Comparison of ENCODE assay signal across 8 cellular contexts in the genomic region with DNA sequence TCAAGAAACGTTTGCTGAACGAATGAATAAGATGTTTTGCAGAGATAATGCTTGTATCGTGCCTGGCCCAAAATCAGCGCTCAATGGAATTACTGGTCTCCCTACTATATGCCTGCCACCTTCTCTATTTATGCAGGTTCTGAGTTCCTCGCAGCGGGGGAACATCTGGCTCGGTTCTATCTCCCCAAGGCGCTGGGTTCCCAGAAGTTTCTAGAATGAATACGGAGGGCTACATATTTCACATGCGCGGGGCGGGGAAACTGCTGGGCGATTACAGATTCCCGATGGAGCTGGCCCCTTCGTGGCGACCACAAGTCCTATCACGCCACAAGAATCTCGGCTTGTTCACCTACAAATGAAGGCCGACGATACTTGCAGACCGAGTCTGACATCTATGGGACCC. TPM values are rescaled to one million over a fixed set of nuclear protein-coding genes. Genes with fewer than 3 reads are reported as not detected.
DNase-seq lines count a peak whose midpoint lies in the region; ATAC-seq and TF ChIP-seq lines count a peak whose summit lies in the region.

No MANE protein-coding gene starts in this region.

- peak overlapping the region; percentile 71 for H4K12ac ChIP-seq in trophoblast cell (ENCODE audit: low read depth, low read length)

- H3K9ac ChIP-seq in ES-I3 (ENCODE audit: low read depth, low read length) (peak overlapping the region; percentile 93), trophoblast cell (ENCODE audit: low read length) (peak overlapping the region; percentile 88)

- H3K36me3 ChIP-seq in ES-I3 (ENCODE audit: insufficient read depth, low read length): 0 out of 2 replicates have a peak, but pooled peaks cover 5% of the 10 kb centered on the region
- peaks cover 20% of the 10 kb centered on the region for H3K36me3 ChIP-seq in RWPE2 (ENCODE audit: low read depth)
- H3K36me3 ChIP-seq in trophoblast cell (ENCODE audit: control insufficient read depth in 1 of 2, insufficient read depth in 2 of 2, low read length in 2 of 2): peaks cover 6 to 10% of the 10 kb centered on the region in 2 experiments

- 0 out of 2 replicates have a peak, but pooled peaks cover 4% of the 10 kb centered on the region for H3K4me1 ChIP-seq in ES-I3 (ENCODE audit: insufficient read depth, low read length)
- H3K4me1 ChIP-seq in RWPE2 (ENCODE audit: insufficient read depth, poor library complexity, severe bottlenecking): no peaks in the 10 kb centered on the region
- peaks cover 0 to 6% of the 10 kb centered on the region in 2 experiments for H3K4me1 ChIP-seq in trophoblast cell (ENCODE audit: control insufficient read depth in 1 of 2, insufficient read depth in 2 of 2, low read length in 2 of 2)

- TF ChIP-seq CTCF in HFF-Myc (IDR thresholded peaks at IDR 0.05; ENCODE audit: low read depth, low read length, missing control alignments) (no peak), RWPE2 (IDR thresholded peaks at IDR 0.05; ENCODE audit: poor library complexity, severe bottlenecking) (no peak), fibroblast of pulmonary artery (IDR thresholded peaks at IDR 0.05; ENCODE audit: low read length, missing control alignments) (no peak)

- H2BK5ac ChIP-seq in trophoblast cell (ENCODE audit: low read depth, low read length, poor library complexity): peak overlapping the region; percentile 47

- peak overlapping the region; percentile 99 for H3K4me3 ChIP-seq in HFF-Myc (replicated peaks; ENCODE audit: low read depth, low read length)
- H3K4me3 ChIP-seq in RWPE2 (ENCODE audit: severe bottlenecking): peak overlapping the region; percentile 74
- peak overlapping the region; percentile 90 for H3K4me3 ChIP-seq in fibroblast of pulmonary artery (replicated peaks; ENCODE audit: low read depth, low read length)
- H3K4me3 ChIP-seq in trophoblast cell (ENCODE audit: low read depth, low read length): peak overlapping the region; percentile 95

- peak overlapping the region; percentile 91 for H4K8ac ChIP-seq in trophoblast cell (ENCODE audit: low read depth, low read length)

- H3K4me2 ChIP-seq in trophoblast cell (ENCODE audit: low read length): peak overlapping the region; percentile 96

- peaks cover 13% of the 10 kb centered on the region for H3K79me1 ChIP-seq in trophoblast cell (ENCODE audit: low read length)

- no peak overlapping the region for H2AK5ac ChIP-seq in trophoblast cell (ENCODE audit: low read length)

- H2BK12ac ChIP-seq in trophoblast cell (ENCODE audit: low read length): no peak overlapping the region

- H2BK120ac ChIP-seq in trophoblast cell (ENCODE audit: insufficient read depth, low read length, poor library complexity): peak overlapping the region; percentile 37

- H3K79me2 ChIP-seq in trophoblast cell (ENCODE audit: control insufficient read depth, insufficient read depth, low read length, poor library complexity): peaks cover 10% of the 10 kb centered on the region

- H4K91ac ChIP-seq in trophoblast cell (ENCODE audit: low read depth, low read length): peak overlapping the region; percentile 82

- no peak overlapping the region for H3K23ac ChIP-seq in trophoblast cell (ENCODE audit: low read length)

- H3K4ac ChIP-seq in trophoblast cell (ENCODE audit: low read depth, low read length): peak overlapping the region; percentile 56

- no CpG with 5 or more reads among the region's 21 CpGs for WGBS in trophoblast cell (ENCODE audit: extremely low coverage, insufficient coverage, insufficient read length)

- DNase-seq in HFF-Myc (ENCODE audit: extremely low read depth, low read depth): no peak
- DNase-seq in RWPE2 (ENCODE audit: low spot score): no peak
- no peak for DNase-seq in fibroblast of pulmonary artery (ENCODE audit: low read depth)
- DNase-seq in trophoblast cell: no peak
- DNase-seq in kidney tubule cell (ENCODE audit: low spot score): no peak
- DNase-seq in NCI-H446 (lab: John Stamatoyannopoulos, UW): no peak
- DNase-seq in stimulated activated CD4-positive, alpha-beta T cell treated with anti-CD3 and anti-CD28 coated beads, Interleukin-4, amount 100 ng/mL, for 1 hour: no peak

- H3K27me3 ChIP-seq in RWPE2 (ENCODE audit: insufficient read depth, poor library complexity, severe bottlenecking) (no peaks in the 10 kb centered on the region), trophoblast cell (ENCODE audit: insufficient read depth, low read length) (no peaks in the 10 kb centered on the region)

- peak; percentile 2; the same call in 2 of the 3 replicates for ATAC-seq in RWPE2 (ENCODE audit: low read depth)

- peak overlapping the region; percentile 73 for H2AFZ ChIP-seq in trophoblast cell (ENCODE audit: insufficient read depth, low read length, poor library complexity)

- H3K27ac ChIP-seq in RWPE2 (ENCODE audit: poor library complexity, severe bottlenecking) (peak overlapping the region; percentile 62), trophoblast cell (ENCODE audit: low read depth, low read length) (peak overlapping the region; percentile 52)

- H3K14ac ChIP-seq in trophoblast cell (ENCODE audit: low read length): peak overlapping the region; percentile 73

- peak overlapping the region; percentile 64 for H3K18ac ChIP-seq in trophoblast cell (ENCODE audit: low read length)

- H3K9me3 ChIP-seq in ES-I3 (ENCODE audit: control insufficient read depth, insufficient read depth, low read length) (no peaks in the 10 kb centered on the region), RWPE2 (ENCODE audit: severe bottlenecking) (no peaks in the 10 kb centered on the region), trophoblast cell (ENCODE audit: insufficient read depth, low read depth, low read length) (no peaks in the 10 kb centered on the region)

RNA-seq across cellular contexts. Expression of gene EIF2B5, which starts 0.4 kb away (rescaled TPM):
- polyA plus RNA-seq in trophoblast cell (2013): 29.4 and 31.2 TPM in 2 replicates

RNA-seq across cellular contexts. Expression of gene DVL3, which starts 20.4 kb away (rescaled TPM):
- 158 and 169 TPM in 2 replicates for polyA plus RNA-seq in trophoblast cell (2013)

RNA-seq across cellular contexts. Expression of gene HTR3E, which starts 37.9 kb away (rescaled TPM):
- polyA plus RNA-seq in trophoblast cell (2013): not detected in 2 replicates

RNA-seq across cellular contexts. Expression of gene AP2M1, which starts 39.9 kb away (rescaled TPM):
- polyA plus RNA-seq in trophoblast cell (2013): 392 and 402 TPM in 2 replicates

RNA-seq across cellular contexts. Expression of gene ABCF3, which starts 51.3 kb away (rescaled TPM):
- 31.9 and 32.0 TPM in 2 replicates for polyA plus RNA-seq in trophoblast cell (2013)
